2 cellular contexts compared by ENCODE assay signal in genomic region chr11:67626970-67627369, GRCh38.
TF ChIP-seq lines count a peak whose summit lies in the region.

No MANE protein-coding gene starts in this region.

TF ChIP-seq in K562, 482 proteins besides CTCF, POLR2A, EP300 and RAD21 (continues in another document):
- TF ChIP-seq ELK1 (CRISPR knock-in tag; IDR thresholded peaks at IDR 0.05), result no peak
- TF ChIP-seq, protein P1, sequence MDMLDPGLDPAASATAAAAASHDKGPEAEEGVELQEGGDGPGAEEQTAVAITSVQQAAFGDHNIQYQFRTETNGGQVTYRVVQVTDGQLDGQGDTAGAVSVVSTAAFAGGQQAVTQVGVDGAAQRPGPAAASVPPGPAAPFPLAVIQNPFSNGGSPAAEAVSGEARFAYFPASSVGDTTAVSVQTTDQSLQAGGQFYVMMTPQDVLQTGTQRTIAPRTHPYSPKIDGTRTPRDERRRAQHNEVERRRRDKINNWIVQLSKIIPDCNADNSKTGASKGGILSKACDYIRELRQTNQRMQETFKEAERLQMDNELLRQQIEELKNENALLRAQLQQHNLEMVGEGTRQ (CRISPR knock-in tag; IDR thresholded peaks at IDR 0.05), result 0 out of 2 replicates have a peak, but pooled peaks have one; percentile 28
- TF ChIP-seq ZNF589 (CRISPR knock-in tag; IDR thresholded peaks at IDR 0.05; ENCODE audit: low read depth), result no peak
- TF ChIP-seq CEBPB (tag; IDR thresholded peaks at IDR 0.05), result no peak
- no peak for TF ChIP-seq ZNF592 (IDR thresholded peaks at IDR 0.05)
- TF ChIP-seq, protein P2, sequence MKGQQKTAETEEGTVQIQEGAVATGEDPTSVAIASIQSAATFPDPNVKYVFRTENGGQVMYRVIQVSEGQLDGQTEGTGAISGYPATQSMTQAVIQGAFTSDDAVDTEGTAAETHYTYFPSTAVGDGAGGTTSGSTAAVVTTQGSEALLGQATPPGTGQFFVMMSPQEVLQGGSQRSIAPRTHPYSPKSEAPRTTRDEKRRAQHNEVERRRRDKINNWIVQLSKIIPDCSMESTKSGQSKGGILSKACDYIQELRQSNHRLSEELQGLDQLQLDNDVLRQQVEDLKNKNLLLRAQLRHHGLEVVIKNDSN (CRISPR knock-in tag; IDR thresholded peaks at IDR 0.05), result peak; percentile 61; the same call in 1 of the 2 replicates
- TF ChIP-seq EP400 (IDR thresholded peaks at IDR 0.05), result no peak
- TF ChIP-seq, protein P3, sequence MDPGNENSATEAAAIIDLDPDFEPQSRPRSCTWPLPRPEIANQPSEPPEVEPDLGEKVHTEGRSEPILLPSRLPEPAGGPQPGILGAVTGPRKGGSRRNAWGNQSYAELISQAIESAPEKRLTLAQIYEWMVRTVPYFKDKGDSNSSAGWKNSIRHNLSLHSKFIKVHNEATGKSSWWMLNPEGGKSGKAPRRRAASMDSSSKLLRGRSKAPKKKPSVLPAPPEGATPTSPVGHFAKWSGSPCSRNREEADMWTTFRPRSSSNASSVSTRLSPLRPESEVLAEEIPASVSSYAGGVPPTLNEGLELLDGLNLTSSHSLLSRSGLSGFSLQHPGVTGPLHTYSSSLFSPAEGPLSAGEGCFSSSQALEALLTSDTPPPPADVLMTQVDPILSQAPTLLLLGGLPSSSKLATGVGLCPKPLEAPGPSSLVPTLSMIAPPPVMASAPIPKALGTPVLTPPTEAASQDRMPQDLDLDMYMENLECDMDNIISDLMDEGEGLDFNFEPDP (CRISPR knock-in tag; IDR thresholded peaks at IDR 0.05), result no peak
- no peak for TF ChIP-seq ZNF586 (CRISPR knock-in tag; conservative IDR thresholded peaks at IDR 0.05)
- no peak for TF ChIP-seq MECOM (CRISPR knock-in tag; IDR thresholded peaks at IDR 0.05)

TF ChIP-seq in SK-N-SH treated with all-trans-retinoic acid at 6 μM for 48 hours, 23 proteins besides CTCF, POLR2A, EP300 and RAD21:
- TF ChIP-seq ZNF8 (CRISPR knock-in tag; IDR thresholded peaks at IDR 0.05) (no peak), ARNTL (CRISPR knock-in tag; IDR thresholded peaks at IDR 0.05; ENCODE audit: borderline replicate concordance, low read depth) (no peak), TOX (CRISPR knock-in tag; IDR thresholded peaks at IDR 0.05; ENCODE audit: borderline replicate concordance) (no peak), OSR1 (CRISPR knock-in tag; IDR thresholded peaks at IDR 0.05) (no peak), ESRRG (CRISPR knock-in tag; IDR thresholded peaks at IDR 0.05) (no peak), TCF4 (CRISPR knock-in tag; IDR thresholded peaks at IDR 0.05; ENCODE audit: borderline replicate concordance) (no peak), ZC3H10 (CRISPR knock-in tag; IDR thresholded peaks at IDR 0.05) (no peak), POU6F1 (CRISPR knock-in tag; IDR thresholded peaks at IDR 0.05; ENCODE audit: borderline replicate concordance, low read depth) (no peak), SNAI2 (CRISPR knock-in tag; IDR thresholded peaks at IDR 0.05) (no peak), ZNF565 (CRISPR knock-in tag; conservative IDR thresholded peaks at IDR 0.05; ENCODE audit: low read depth) (no peak), RARB (CRISPR knock-in tag; IDR thresholded peaks at IDR 0.05) (no peak), CSRNP3 (CRISPR knock-in tag; IDR thresholded peaks at IDR 0.05) (no peak), CSDC2 (CRISPR knock-in tag; IDR thresholded peaks at IDR 0.05) (no peak)
- TF ChIP-seq, protein P4, sequence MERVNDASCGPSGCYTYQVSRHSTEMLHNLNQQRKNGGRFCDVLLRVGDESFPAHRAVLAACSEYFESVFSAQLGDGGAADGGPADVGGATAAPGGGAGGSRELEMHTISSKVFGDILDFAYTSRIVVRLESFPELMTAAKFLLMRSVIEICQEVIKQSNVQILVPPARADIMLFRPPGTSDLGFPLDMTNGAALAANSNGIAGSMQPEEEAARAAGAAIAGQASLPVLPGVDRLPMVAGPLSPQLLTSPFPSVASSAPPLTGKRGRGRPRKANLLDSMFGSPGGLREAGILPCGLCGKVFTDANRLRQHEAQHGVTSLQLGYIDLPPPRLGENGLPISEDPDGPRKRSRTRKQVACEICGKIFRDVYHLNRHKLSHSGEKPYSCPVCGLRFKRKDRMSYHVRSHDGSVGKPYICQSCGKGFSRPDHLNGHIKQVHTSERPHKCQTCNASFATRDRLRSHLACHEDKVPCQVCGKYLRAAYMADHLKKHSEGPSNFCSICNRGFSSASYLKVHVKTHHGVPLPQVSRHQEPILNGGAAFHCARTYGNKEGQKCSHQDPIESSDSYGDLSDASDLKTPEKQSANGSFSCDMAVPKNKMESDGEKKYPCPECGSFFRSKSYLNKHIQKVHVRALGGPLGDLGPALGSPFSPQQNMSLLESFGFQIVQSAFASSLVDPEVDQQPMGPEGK (CRISPR knock-in tag; IDR thresholded peaks at IDR 0.05; ENCODE audit: borderline replicate concordance), result no peak
- TF ChIP-seq, protein P5, sequence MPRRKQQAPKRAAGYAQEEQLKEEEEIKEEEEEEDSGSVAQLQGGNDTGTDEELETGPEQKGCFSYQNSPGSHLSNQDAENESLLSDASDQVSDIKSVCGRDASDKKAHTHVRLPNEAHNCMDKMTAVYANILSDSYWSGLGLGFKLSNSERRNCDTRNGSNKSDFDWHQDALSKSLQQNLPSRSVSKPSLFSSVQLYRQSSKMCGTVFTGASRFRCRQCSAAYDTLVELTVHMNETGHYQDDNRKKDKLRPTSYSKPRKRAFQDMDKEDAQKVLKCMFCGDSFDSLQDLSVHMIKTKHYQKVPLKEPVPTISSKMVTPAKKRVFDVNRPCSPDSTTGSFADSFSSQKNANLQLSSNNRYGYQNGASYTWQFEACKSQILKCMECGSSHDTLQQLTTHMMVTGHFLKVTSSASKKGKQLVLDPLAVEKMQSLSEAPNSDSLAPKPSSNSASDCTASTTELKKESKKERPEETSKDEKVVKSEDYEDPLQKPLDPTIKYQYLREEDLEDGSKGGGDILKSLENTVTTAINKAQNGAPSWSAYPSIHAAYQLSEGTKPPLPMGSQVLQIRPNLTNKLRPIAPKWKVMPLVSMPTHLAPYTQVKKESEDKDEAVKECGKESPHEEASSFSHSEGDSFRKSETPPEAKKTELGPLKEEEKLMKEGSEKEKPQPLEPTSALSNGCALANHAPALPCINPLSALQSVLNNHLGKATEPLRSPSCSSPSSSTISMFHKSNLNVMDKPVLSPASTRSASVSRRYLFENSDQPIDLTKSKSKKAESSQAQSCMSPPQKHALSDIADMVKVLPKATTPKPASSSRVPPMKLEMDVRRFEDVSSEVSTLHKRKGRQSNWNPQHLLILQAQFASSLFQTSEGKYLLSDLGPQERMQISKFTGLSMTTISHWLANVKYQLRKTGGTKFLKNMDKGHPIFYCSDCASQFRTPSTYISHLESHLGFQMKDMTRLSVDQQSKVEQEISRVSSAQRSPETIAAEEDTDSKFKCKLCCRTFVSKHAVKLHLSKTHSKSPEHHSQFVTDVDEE (CRISPR knock-in tag; IDR thresholded peaks at IDR 0.05), result no peak
TF ChIP-seq in SK-N-SH treated with all-trans-retinoic acid at 6 μM for 48 hours: peak in this region for 0.
